8 cellular contexts compared by ENCODE assay signal in genomic region chr3:53253707-53254106, GRCh38. TPM values are rescaled to one million over a fixed set of nuclear protein-coding genes. Genes with fewer than 3 reads are reported as not detected.
DNase-seq lines count a peak whose midpoint lies in the region; ATAC-seq, FAIRE-seq and TF ChIP-seq lines count a peak whose summit lies in the region.

No MANE protein-coding gene starts in this region.

- no peak for FAIRE-seq in astrocyte (lab: Jason Lieb, UNC)

- H3K27ac Mint-ChIP-seq in stimulated activated naive CD8-positive, alpha-beta T cell treated with anti-CD3 and anti-CD28 coated beads, Interleukin-15, Interleukin-2, amounts not matched to agents 100 ng/mL and 50 ng/mL, for 24 hours: peak overlapping the region; percentile 89
- peak overlapping the region; percentile 72 for H3K27ac Mint-ChIP-seq in astrocyte (ENCODE audit: unreplicated experiment)
- H3K27ac Mint-ChIP-seq in memory B cell: peak overlapping the region; percentile 66

- H3K36me3 ChIP-seq in astrocyte (ENCODE audit: insufficient read depth, low read length): peaks cover 3% of the 10 kb centered on the region

- no peaks in the 10 kb centered on the region for H3K9me3 Mint-ChIP-seq in stimulated activated naive CD8-positive, alpha-beta T cell treated with anti-CD3 and anti-CD28 coated beads, Interleukin-15, Interleukin-2, amounts not matched to agents 100 ng/mL and 50 ng/mL, for 24 hours
- H3K9me3 Mint-ChIP-seq in astrocyte (ENCODE audit: unreplicated experiment) (no peaks in the 10 kb centered on the region), memory B cell (no peaks in the 10 kb centered on the region)

- no peak for ATAC-seq in stimulated activated naive CD8-positive, alpha-beta T cell treated with anti-CD3 and anti-CD28 coated beads, Interleukin-15, Interleukin-2, amounts not matched to agents 100 U/mL and 50 U/mL, for 24 hours
- ATAC-seq in memory B cell (ENCODE audit: low read depth) (no peak), HG03571 (IDR thresholded peaks at IDR 0.05; ENCODE audit: unreplicated experiment) (no peak), HG02588 (IDR thresholded peaks at IDR 0.05; ENCODE audit: unreplicated experiment) (no peak)
- no peak for ATAC-seq in activated CD4-positive, CD25-positive, alpha-beta regulatory T cell treated with anti-CD3 and anti-CD28 coated beads, Interleukin-2, amount 50 U/mL, for 24 hours

- DNase-seq in stimulated activated naive CD8-positive, alpha-beta T cell treated with anti-CD3 and anti-CD28 coated beads, Interleukin-15, Interleukin-2, amounts not matched to agents 100 U/mL and 50 U/mL, for 24 hours: no peak
- DNase-seq in astrocyte (ENCODE audit: low read depth): no peak
- no peak for DNase-seq in memory B cell (ENCODE audit: low spot score in 2 of 2)
- no peak for DNase-seq in OCI-M2 (lab: John Stamatoyannopoulos, UW; ENCODE audit: unreplicated experiment)

- H3K4me3 ChIP-seq in astrocyte (ENCODE audit: insufficient read depth, low read depth, low read length): peak overlapping the region; percentile 93

- H4K20me1 ChIP-seq in astrocyte (ENCODE audit: insufficient read depth, low read length): peaks cover 67% of the 10 kb centered on the region

- H3K27me3 Mint-ChIP-seq in stimulated activated naive CD8-positive, alpha-beta T cell treated with anti-CD3 and anti-CD28 coated beads, Interleukin-15, Interleukin-2, amounts not matched to agents 100 ng/mL and 50 ng/mL, for 24 hours: no peaks in the 10 kb centered on the region
- H3K27me3 Mint-ChIP-seq in astrocyte (ENCODE audit: low read depth, unreplicated experiment): peaks cover 3% of the 10 kb centered on the region
- no peaks in the 10 kb centered on the region for H3K27me3 Mint-ChIP-seq in memory B cell

- peaks cover 71% of the 10 kb centered on the region for H3K79me2 ChIP-seq in astrocyte (ENCODE audit: insufficient read depth, low read length)

- H3K4me1 Mint-ChIP-seq in stimulated activated naive CD8-positive, alpha-beta T cell treated with anti-CD3 and anti-CD28 coated beads, Interleukin-15, Interleukin-2, amounts not matched to agents 100 ng/mL and 50 ng/mL, for 24 hours (ENCODE audit: low read depth): peaks cover 46% of the 10 kb centered on the region
- H3K4me1 Mint-ChIP-seq in astrocyte (ENCODE audit: low read depth, unreplicated experiment) (peaks cover 23% of the 10 kb centered on the region), memory B cell (peaks cover 44% of the 10 kb centered on the region)

- H3K9ac ChIP-seq in astrocyte (ENCODE audit: low read length): peak overlapping the region; percentile 89

- no peaks in the 10 kb centered on the region for H3K9me3 ChIP-seq in astrocyte (ENCODE audit: insufficient read depth, low read depth, low read length)

- H3K4me1 ChIP-seq in astrocyte (ENCODE audit: insufficient read depth, low read length): peaks cover 22% of the 10 kb centered on the region

- no peak for TF ChIP-seq CTCF in astrocyte (IDR thresholded peaks at IDR 0.05; ENCODE audit: insufficient read depth, low read depth, low read length)

- H3K27me3 ChIP-seq in astrocyte (ENCODE audit: insufficient read depth, low read length): no peaks in the 10 kb centered on the region

- H3K4me2 ChIP-seq in astrocyte (ENCODE audit: low read length): peak overlapping the region; percentile 100

- no peak overlapping the region for H2AFZ ChIP-seq in astrocyte (ENCODE audit: low read depth, low read length)

- H3K36me3 Mint-ChIP-seq in stimulated activated naive CD8-positive, alpha-beta T cell treated with anti-CD3 and anti-CD28 coated beads, Interleukin-15, Interleukin-2, amounts not matched to agents 100 ng/mL and 50 ng/mL, for 24 hours (ENCODE audit: low read depth): peaks cover 22% of the 10 kb centered on the region
- H3K36me3 Mint-ChIP-seq in astrocyte (ENCODE audit: low read depth, unreplicated experiment) (peaks cover 6% of the 10 kb centered on the region), memory B cell (no peaks in the 10 kb centered on the region)

- no peak overlapping the region for H3K27ac ChIP-seq in astrocyte (ENCODE audit: low read depth, low read length)

- peak overlapping the region; percentile 92 for H3K4me3 Mint-ChIP-seq in stimulated activated naive CD8-positive, alpha-beta T cell treated with anti-CD3 and anti-CD28 coated beads, Interleukin-15, Interleukin-2, amounts not matched to agents 100 ng/mL and 50 ng/mL, for 24 hours
- peak overlapping the region; percentile 95 for H3K4me3 Mint-ChIP-seq in astrocyte (ENCODE audit: unreplicated experiment)
- peak overlapping the region; percentile 91 for H3K4me3 Mint-ChIP-seq in memory B cell

RNA-seq across cellular contexts. Expression of gene TKT, which starts 2.1 kb away (rescaled TPM):
- 265 and 318 TPM in 2 replicates for total RNA-seq in astrocyte
